ENCODE assay signal across 8 cellular contexts in genomic region chr17:18258356-18259038, GRCh38. TPM values are rescaled to one million over a fixed set of nuclear protein-coding genes. Genes with fewer than 3 reads are reported as not detected.
A peak's percentile ranks its signal among the peaks of the same experiment; 100 is the strongest.
DNase-seq lines count a peak whose midpoint lies in the region; ATAC-seq and TF ChIP-seq lines count a peak whose summit lies in the region.

Gene FLII, minus strand, starts transcription at chr17:18258738. Its CDS starts 48 bp downstream, at chr17:18258690.

- TF ChIP-seq CTCF in ascending aorta (IDR thresholded peaks at IDR 0.05) = peak in 1 of 3 experiments; percentile 1
- TF ChIP-seq CTCF in right atrium auricular region (IDR thresholded peaks at IDR 0.05) = no peak

- no peaks in the 10 kb centered on the region for H3K27me3 ChIP-seq in ascending aorta
- no peaks in the 10 kb centered on the region for H3K27me3 ChIP-seq in right atrium auricular region
- no peaks in the 10 kb centered on the region for H3K27me3 ChIP-seq in aorta (ENCODE audit: control insufficient read depth in 1 of 2, insufficient read depth in 2 of 2, low read length in 1 of 2)

- H3K9me3 ChIP-seq in T-helper 17 cell (ENCODE audit: control insufficient read depth, low read length, poor library complexity, severe bottlenecking) = no peaks in the 10 kb centered on the region
- H3K9me3 ChIP-seq in ascending aorta = no peaks in the 10 kb centered on the region
- H3K9me3 ChIP-seq in right atrium auricular region = no peaks in the 10 kb centered on the region
- H3K9me3 ChIP-seq in aorta (ENCODE audit: control insufficient read depth, low read length) = no peaks in the 10 kb centered on the region

- intact Hi-C loops in ascending aorta (cut with DNase I) = loop anchor here (1.0 to 5.0 kb wide), 2 partner anchors 41 to 75 kb away; partner anchors contain the start of gene ALKBH5
- intact Hi-C loops in posterior vena cava (cut with DNase I) = no loop called here
- intact Hi-C loops in aorta (cut with DNase I) = loop anchor here in 1 of 2 donors (5.0 kb wide), 1 partner anchor 54 kb away; the partner anchor contains the start of gene TOP3A

- H3K27ac ChIP-seq in ascending aorta (peak within 1 kb of the TSS; percentile 96 to 100), right atrium auricular region (peak within 1 kb of the TSS; percentile 97 to 98), aorta (ENCODE audit: low read depth in 1 of 2, low read length in 2 of 2) (peak within 1 kb of the TSS; percentile 91 to 93)

- no peaks in the 10 kb centered on the region for H3K36me3 Mint-ChIP-seq in T-helper 17 cell (ENCODE audit: low read depth)

- H3K27me3 Mint-ChIP-seq in T-helper 17 cell = no peaks in the 10 kb centered on the region

- H3K4me3 ChIP-seq in ascending aorta (peak within 1 kb of the TSS; percentile 83 to 97), right atrium auricular region (peak within 1 kb of the TSS; percentile 74 to 98), aorta (ENCODE audit: low read length in 2 of 2) (peak within 1 kb of the TSS; percentile 79 to 84)

- peak; percentile 43 to 65 (median 59) for DNase-seq in T-helper 17 cell
- DNase-seq in ascending aorta (ENCODE audit: low spot score in 2 of 2) = peak in 1 of 2 donors; percentile 75
- no peak for DNase-seq in right atrium auricular region (ENCODE audit: low spot score)
- no peak for DNase-seq in posterior vena cava (ENCODE audit: low spot score)
- DNase-seq in aorta = peak; percentile 73 to 88

- peak within 1 kb of the TSS; percentile 93 for H3K27ac Mint-ChIP-seq in T-helper 17 cell

- ATAC-seq in HG03354 (IDR thresholded peaks at IDR 0.05; ENCODE audit: poor library complexity, severe bottlenecking, unreplicated experiment) (peak; percentile 15), T-helper 17 cell (peak; percentile 54), aorta (ENCODE audit: low FRiP score) (peak; percentile 75), GM21360 (IDR thresholded peaks at IDR 0.05; ENCODE audit: unreplicated experiment) (no peak)

- peak; percentile 79 for TF ChIP-seq POLR2A in GM15510 (IDR thresholded peaks at IDR 0.05; ENCODE audit: borderline replicate concordance, extremely low read depth, insufficient read length)

- peak within 1 kb of the TSS; percentile 98 for H3K4me3 Mint-ChIP-seq in T-helper 17 cell

- peaks cover 38 to 40% of the 10 kb centered on the region in 2 donors for H3K36me3 ChIP-seq in ascending aorta
- H3K36me3 ChIP-seq in right atrium auricular region = peaks cover 39% of the 10 kb centered on the region
- H3K36me3 ChIP-seq in aorta (ENCODE audit: control insufficient read depth in 1 of 2, insufficient read depth in 2 of 2, low read length in 1 of 2) = peaks cover 3 to 5% of the 10 kb centered on the region in 2 donors

- H3K4me1 ChIP-seq in ascending aorta (peaks cover 22 to 44% of the 10 kb centered on the region in 2 donors), right atrium auricular region (peaks cover 0 to 56% of the 10 kb centered on the region in 2 donors), aorta (ENCODE audit: control insufficient read depth in 1 of 2, insufficient read depth in 2 of 2, low read length in 2 of 2) (peaks cover 0 to 5% of the 10 kb centered on the region in 2 donors)

- peaks cover 30% of the 10 kb centered on the region for H3K4me1 Mint-ChIP-seq in T-helper 17 cell

- WGBS in aorta, 2 donors = 1% methylated on average over 37 to 71 of the region's 71 CpGs

RNA-seq across cellular contexts. Expression of gene FLII, which starts in this region (rescaled TPM):
- 100 to 1,000 TPM; 276 to 284 TPM for total RNA-seq in T-helper 17 cell
- 716 TPM for total RNA-seq in ascending aorta
- total RNA-seq in right atrium auricular region = 100 to 1,000 TPM; 232 to 306 TPM
- total RNA-seq in posterior vena cava = 100 to 1,000 TPM; 275 to 418 TPM
- total RNA-seq in aorta = 100 to 1,000 TPM; 250 to 299 TPM
- 100 to 1,000 TPM in 1 of 2 donors, 10 to 100 TPM in 1; 87.5 to 355 TPM for polyA plus RNA-seq in aorta

Comparison
In these comparisons a context has a peak if more than half of its experiments do, and no peak if none do; other contexts are left out.
1. DNase-seq: peak in T-helper 17 cell (3 of 3) and aorta (2 of 2); none in right atrium auricular region (single experiment) and posterior vena cava (single experiment).
2. Peak in every context shown above with its lines, with median percentiles within 50 percentile points of each other: H3K27ac ChIP-seq and H3K4me3 ChIP-seq.